ENCODE assay signal across 8 cellular contexts in the genomic region with DNA sequence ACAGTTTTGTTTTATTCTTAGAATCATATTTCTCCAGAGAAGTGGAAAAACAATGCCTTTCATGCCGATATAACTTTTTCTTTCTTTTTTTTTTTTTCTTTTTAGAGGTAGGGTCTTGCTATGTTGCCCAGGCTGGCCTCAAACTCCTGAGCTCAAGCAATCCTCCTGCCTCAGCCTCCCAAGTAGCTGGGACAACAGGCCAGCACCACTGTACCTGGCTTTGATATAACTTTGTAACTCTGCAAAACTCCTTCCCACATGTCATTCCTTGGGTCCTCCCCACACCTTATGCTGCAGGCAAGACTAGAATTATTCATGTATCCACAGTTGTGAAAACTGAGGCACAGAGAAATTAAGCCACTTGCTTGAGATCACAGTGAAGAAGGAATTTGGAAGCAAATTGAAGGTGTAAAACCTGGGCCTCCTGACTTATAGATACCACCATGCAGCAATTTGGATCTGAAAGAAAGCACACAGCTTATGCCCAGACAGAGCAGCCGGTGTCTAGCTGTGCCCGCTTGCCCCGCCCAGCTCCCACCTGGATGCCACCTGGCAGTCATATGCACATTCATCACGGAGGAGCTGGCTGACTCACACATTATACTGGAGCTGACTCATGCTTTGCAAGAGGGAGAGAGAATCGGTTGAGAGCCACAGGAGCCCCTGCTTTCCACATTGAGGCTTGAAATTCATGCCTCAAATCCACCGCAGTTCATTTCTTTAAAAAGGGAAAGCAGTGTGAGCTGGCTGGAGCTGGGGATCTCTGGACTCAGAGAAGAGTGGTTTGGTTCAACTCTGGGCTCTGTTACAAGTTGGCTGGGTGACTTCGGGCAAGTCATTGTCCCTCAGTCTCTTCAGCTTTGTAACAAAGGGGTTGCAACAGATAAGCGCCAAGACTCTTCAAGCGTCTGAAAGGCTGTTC. TPM values are rescaled to one million over a fixed set of nuclear protein-coding genes. Genes with fewer than 3 reads are reported as not detected.
DNase-seq lines count a peak whose midpoint lies in the region; ATAC-seq and TF ChIP-seq lines count a peak whose summit lies in the region.

No MANE protein-coding gene starts in this region.

- H3K27me3 ChIP-seq in Caco-2 (replicated peaks; ENCODE audit: control insufficient read depth, insufficient read depth, low read length) (no peaks in the 10 kb centered on the region), SJSA1 (replicated peaks) (no peaks in the 10 kb centered on the region)
- no peaks in the 10 kb centered on the region for H3K27me3 ChIP-seq in CD8-positive, alpha-beta T cell (ENCODE audit: insufficient read depth, low read length)

- POLR2A ChIA-PET in Caco-2 (lab: Charles Lee): interaction anchor here (1.1 kb wide), 1 partner anchor 13 kb away, joined by 3 read pairs; no protein-coding TSS in a partner anchor
- POLR2A ChIA-PET in activated CD4-positive, alpha-beta T cell treated with anti-CD3 and anti-CD28 coated beads, Interleukin-2, amount 10 ng/mL, durations not matched to agents 7 days and 5 days (lab: Charles Lee): no interaction called here
- POLR2A ChIA-PET in CD8-positive, alpha-beta T cell (lab: Charles Lee): no interaction called here

- peaks cover 48% of the 10 kb centered on the region for H3K4me1 ChIP-seq in Caco-2
- H3K4me1 ChIP-seq in SJSA1 (replicated peaks): peaks cover 44% of the 10 kb centered on the region
- no peaks in the 10 kb centered on the region for H3K4me1 ChIP-seq in CD8-positive, alpha-beta T cell (ENCODE audit: insufficient read depth, low read length)

- peaks cover 19% of the 10 kb centered on the region for H3K4me1 Mint-ChIP-seq in Caco-2 (ENCODE audit: low read depth, unreplicated experiment)
- H3K4me1 Mint-ChIP-seq in activated CD4-positive, alpha-beta T cell treated with anti-CD3 and anti-CD28 coated beads, Interleukin-2, amount 10 ng/mL, durations not matched to agents 7 days and 5 days: peaks cover 18% of the 10 kb centered on the region
- peaks cover 7% of the 10 kb centered on the region for H3K4me1 Mint-ChIP-seq in CD8-positive, alpha-beta T cell (ENCODE audit: low read depth)

- ATAC-seq in CD8-positive, alpha-beta T cell: no peak

- no peaks in the 10 kb centered on the region for H3K27me3 Mint-ChIP-seq in Caco-2 (ENCODE audit: insufficient read depth, unreplicated experiment)
- peaks cover 4% of the 10 kb centered on the region for H3K27me3 Mint-ChIP-seq in activated CD4-positive, alpha-beta T cell treated with anti-CD3 and anti-CD28 coated beads, Interleukin-2, amount 10 ng/mL, durations not matched to agents 7 days and 5 days
- no peaks in the 10 kb centered on the region for H3K27me3 Mint-ChIP-seq in CD8-positive, alpha-beta T cell (ENCODE audit: low read depth)

- CTCF ChIA-PET in Caco-2 (lab: Charles Lee): interaction anchor here (1.0 kb wide), 1 partner anchor 106 kb away, joined by 3 read pairs; no protein-coding TSS in a partner anchor
- CTCF ChIA-PET in activated CD4-positive, alpha-beta T cell treated with anti-CD3 and anti-CD28 coated beads, Interleukin-2, amount 10 ng/mL, durations not matched to agents 7 days and 5 days (lab: Charles Lee): interaction anchor here (0.9 kb wide), 2 partner anchors 25 to 107 kb away, joined by 3 to 4 read pairs; no protein-coding TSS in a partner anchor
- CTCF ChIA-PET in CD8-positive, alpha-beta T cell (lab: Charles Lee): interaction anchor here (2.4 kb wide), 1 partner anchor 107 kb away, joined by 8 read pairs; no protein-coding TSS in a partner anchor

- TF ChIP-seq CTCF in Caco-2 (IDR thresholded peaks at IDR 0.05; ENCODE audit: insufficient read depth in 1 of 2, low read depth in 1 of 2, low read length in 1 of 2, severe bottlenecking in 1 of 2, unreplicated experiment in 1 of 2): no peak
- TF ChIP-seq CTCF in CD8-positive, alpha-beta T cell (IDR thresholded peaks at IDR 0.05): no peak

- H3K4me3 Mint-ChIP-seq in Caco-2 (ENCODE audit: unreplicated experiment): no peak overlapping the region
- H3K4me3 Mint-ChIP-seq in activated CD4-positive, alpha-beta T cell treated with anti-CD3 and anti-CD28 coated beads, Interleukin-2, amount 10 ng/mL, durations not matched to agents 7 days and 5 days: no peak overlapping the region
- no peak overlapping the region for H3K4me3 Mint-ChIP-seq in CD8-positive, alpha-beta T cell

- H3K9me3 ChIP-seq in Caco-2 (no peaks in the 10 kb centered on the region), SJSA1 (replicated peaks) (no peaks in the 10 kb centered on the region)
- H3K9me3 ChIP-seq in CD8-positive, alpha-beta T cell (ENCODE audit: low read length): no peaks in the 10 kb centered on the region

- intact Hi-C loops in Caco-2 (cut with micrococcal nuclease; ENCODE audit: unreplicated experiment): no loop called here
- intact Hi-C loops in CD8-positive, alpha-beta T cell (cut with DNase I, micrococcal nuclease): no loop called here

- H3K27ac Mint-ChIP-seq in Caco-2 (ENCODE audit: unreplicated experiment): peak overlapping the region; percentile 59
- no peak overlapping the region for H3K27ac Mint-ChIP-seq in activated CD4-positive, alpha-beta T cell treated with anti-CD3 and anti-CD28 coated beads, Interleukin-2, amount 10 ng/mL, durations not matched to agents 7 days and 5 days
- H3K27ac Mint-ChIP-seq in CD8-positive, alpha-beta T cell: no peak overlapping the region

- no peak overlapping the region for H3K4me3 ChIP-seq in Caco-2 (ENCODE audit: low read depth, low read length)
- H3K4me3 ChIP-seq in SJSA1: no peak overlapping the region
- no peak overlapping the region for H3K4me3 ChIP-seq in CD8-positive, alpha-beta T cell (ENCODE audit: low read depth, low read length)

- H3K27ac ChIP-seq in SJSA1: peak overlapping the region; percentile 65
- no peak overlapping the region for H3K27ac ChIP-seq in CD8-positive, alpha-beta T cell (ENCODE audit: low read depth, low read length)

- no peaks in the 10 kb centered on the region for H3K9me3 Mint-ChIP-seq in Caco-2 (ENCODE audit: unreplicated experiment)
- no peaks in the 10 kb centered on the region for H3K9me3 Mint-ChIP-seq in activated CD4-positive, alpha-beta T cell treated with anti-CD3 and anti-CD28 coated beads, Interleukin-2, amount 10 ng/mL, durations not matched to agents 7 days and 5 days
- no peaks in the 10 kb centered on the region for H3K9me3 Mint-ChIP-seq in CD8-positive, alpha-beta T cell

- H3K36me3 Mint-ChIP-seq in Caco-2 (ENCODE audit: insufficient read depth, unreplicated experiment): peaks cover 10% of the 10 kb centered on the region
- no peaks in the 10 kb centered on the region for H3K36me3 Mint-ChIP-seq in activated CD4-positive, alpha-beta T cell treated with anti-CD3 and anti-CD28 coated beads, Interleukin-2, amount 10 ng/mL, durations not matched to agents 7 days and 5 days (ENCODE audit: low read depth)
- no peaks in the 10 kb centered on the region for H3K36me3 Mint-ChIP-seq in CD8-positive, alpha-beta T cell

- DNase-seq in Caco-2: no peak
- peak; percentile 95 for DNase-seq in LoVo (ENCODE audit: low spot score)
- DNase-seq in SJSA1 (ENCODE audit: low read depth in 1 of 2, low spot score in 2 of 2): peak; percentile 81 to 85
- peak; percentile 94 for DNase-seq in glomerular visceral epithelial cell (ENCODE audit: extremely low spot score)
- peak; percentile 31 for DNase-seq in superior temporal gyrus (ENCODE audit: extremely low spot score)
- no peak for DNase-seq in activated CD4-positive, alpha-beta T cell treated with anti-CD3 and anti-CD28 coated beads, Interleukin-2, amount 10 ng/mL, durations not matched to agents 7 days and 5 days
- no peak for DNase-seq in activated CD8-positive, alpha-beta memory T cell treated with anti-CD3 and anti-CD28 coated beads for 24 hours
- no peak for DNase-seq in CD8-positive, alpha-beta T cell

- no TSS peak for BruUV-seq in Caco-2 (replicated peaks; lab: Mats Ljungman, UMichigan)

- H3K36me3 ChIP-seq in Caco-2 (ENCODE audit: control insufficient read depth, insufficient read depth, low read length) (no peaks in the 10 kb centered on the region), SJSA1 (no peaks in the 10 kb centered on the region)
- H3K36me3 ChIP-seq in CD8-positive, alpha-beta T cell (ENCODE audit: insufficient read depth, low read length): no peaks in the 10 kb centered on the region

RNA-seq across cellular contexts. Expression of gene SLC2A1, which starts 8.3 kb away (rescaled TPM):
- total RNA-seq in Caco-2 (2022): 422 and 437 TPM in 2 replicates
- total RNA-seq in SJSA1 (2014; rRNA removed; shearing (Covaris generic)): 115 and 173 TPM in 2 replicates
- 100 to 1,000 TPM in 1 of 2 experiments, 10 to 100 TPM in 1; 98.0 to 109 TPM for total RNA-seq in activated CD4-positive, alpha-beta T cell treated with anti-CD3 and anti-CD28 coated beads, Interleukin-2, amount 10 ng/mL, durations not matched to agents 7 days and 5 days
- total RNA-seq in CD8-positive, alpha-beta T cell: 10 to 100 TPM; 85.0 to 97.2 TPM

Comparison
In these comparisons a context has a peak if more than half of its experiments do, and no peak if none do; other contexts are left out.
1. DNase-seq: peak in LoVo (single experiment), SJSA1 (2 of 2), glomerular visceral epithelial cell (single experiment) and superior temporal gyrus (single experiment); none in Caco-2 (0 of 2), activated CD4-positive, alpha-beta T cell treated with anti-CD3 and anti-CD28 coated beads, Interleukin-2, amount 10 ng/mL, durations not matched to agents 7 days and 5 days (single experiment), activated CD8-positive, alpha-beta memory T cell treated with anti-CD3 and anti-CD28 coated beads for 24 hours (single experiment) and CD8-positive, alpha-beta T cell (0 of 7).